In genomic region chr9:91825866-91826265, GRCh38 we compare ENCODE assay signal across 18 cellular contexts.
A peak's percentile ranks its signal among the peaks of the same experiment; 100 is the strongest.
DNase-seq lines count a peak whose midpoint lies in the region; ATAC-seq and TF ChIP-seq lines count a peak whose summit lies in the region.
"Had no signal": no experiment of that assay in that cellular context is flagged by ENCODE, and none has a peak within 500 bp of the region (broad histone marks: within the 10 kb centered on the region; RNA-seq: fewer than 3 reads in every experiment).

No MANE protein-coding gene starts in this region.

- no peak for TF ChIP-seq EP300 in sigmoid colon (IDR thresholded peaks at IDR 0.05)

- TF ChIP-seq POLR2A in sigmoid colon (IDR thresholded peaks at IDR 0.05) = no peak

- H2AFZ ChIP-seq in PC-9 (no peak overlapping the region), hepatocyte (no peak overlapping the region), MM.1S (ENCODE audit: low read length) (no peak overlapping the region)

- H3K4me2 ChIP-seq in PC-9 (peak overlapping the region; percentile 64), hepatocyte (no peak overlapping the region), MM.1S (ENCODE audit: low read depth, low read length) (no peak overlapping the region)

- H3K27me3 ChIP-seq in PC-9 (ENCODE audit: insufficient read depth, low read depth) (peaks cover 28% of the 10 kb centered on the region), hepatocyte (no peaks in the 10 kb centered on the region), sigmoid colon (no peaks in the 10 kb centered on the region), MM.1S (replicated peaks; ENCODE audit: insufficient read depth, low read length) (no peaks in the 10 kb centered on the region)
- H3K27me3 ChIP-seq: SJSA1 had no signal

- no peaks in the 10 kb centered on the region for H3K79me2 ChIP-seq in PC-9 (ENCODE audit: low read depth)
- H3K79me2 ChIP-seq in hepatocyte = peaks cover 67% of the 10 kb centered on the region
- peaks cover 4% of the 10 kb centered on the region for H3K79me2 ChIP-seq in MM.1S (ENCODE audit: low read length)

- H4K20me1 ChIP-seq in PC-9 (ENCODE audit: insufficient read depth) (no peaks in the 10 kb centered on the region), hepatocyte (ENCODE audit: insufficient read depth, poor library complexity, severe bottlenecking) (no peaks in the 10 kb centered on the region), MM.1S (ENCODE audit: insufficient read depth, low read length) (no peaks in the 10 kb centered on the region)

- no peak for DNase-seq in PC-9
- DNase-seq in hepatocyte (ENCODE audit: low spot score) = no peak
- peak; percentile 53 for DNase-seq in sigmoid colon
- no peak for DNase-seq in MM.1S
- no peak for DNase-seq in DMS153 treated with DMSO at 0.1 percent for 48 hours (lab: John Stamatoyannopoulos, UW; ENCODE audit: unreplicated experiment)
- DNase-seq in activated naive CD4-positive, alpha-beta T cell treated with Interleukin-2 at 50 U/mL for 16 hours = no peak
- DNase-seq: CD4-positive, CD25-positive, alpha-beta regulatory T cell; DMS79 treated with DMSO at 0.1 percent for 48 hours; MG63; NCI-H1048; NCI-H1417 treated with DMSO at 0.1 percent for 48 hours; NCI-H187; NCI-H446; NCI-H526 had no signal

- no TSS peak for BruUV-seq in PC-9 (replicated peaks; lab: Mats Ljungman, UMichigan)

- H3K27ac ChIP-seq in PC-9 = peak overlapping the region; percentile 75; the same call in 1 of the 2 replicates
- peak overlapping the region; percentile 87 for H3K27ac ChIP-seq in hepatocyte
- H3K27ac ChIP-seq in sigmoid colon = peak overlapping the region in 3 of 4 donors; percentile 76 to 85 (median 84)
- no peak overlapping the region for H3K27ac ChIP-seq in MM.1S (ENCODE audit: low read length)
- H3K27ac ChIP-seq: SJSA1 had no signal

- H3K4me3 ChIP-seq in PC-9 (peak overlapping the region; percentile 23; the same call in 1 of the 2 replicates), hepatocyte (no peak overlapping the region), sigmoid colon (no peak overlapping the region), MM.1S (ENCODE audit: low read length) (no peak overlapping the region)
- H3K4me3 ChIP-seq: GM12878, MG63, SJSA1 had no signal

- intact Hi-C loops in PC-9 (cut with micrococcal nuclease; ENCODE audit: unreplicated experiment) = no loop called here
- intact Hi-C loops in sigmoid colon (cut with DNase I) = no loop called here

- no peaks in the 10 kb centered on the region for H3K36me3 ChIP-seq in PC-9 (ENCODE audit: low read depth)
- H3K36me3 ChIP-seq in hepatocyte (replicated peaks; ENCODE audit: insufficient read depth, low read depth) = no peaks in the 10 kb centered on the region
- no peaks in the 10 kb centered on the region for H3K36me3 ChIP-seq in sigmoid colon
- no peaks in the 10 kb centered on the region for H3K36me3 ChIP-seq in MM.1S (replicated peaks; ENCODE audit: insufficient read depth, low read length)
- H3K36me3 ChIP-seq: MG63, SJSA1 had no signal

- POLR2A ChIA-PET in PC-9 (lab: Charles Lee; ENCODE audit: unreplicated experiment) = no interaction called here

- H3K9ac ChIP-seq in MM.1S (ENCODE audit: low read length) = no peak overlapping the region

- no peaks in the 10 kb centered on the region for H3K9me3 ChIP-seq in PC-9 (ENCODE audit: insufficient read depth, low read depth)
- H3K9me3 ChIP-seq in hepatocyte (ENCODE audit: low read depth) = no peaks in the 10 kb centered on the region
- no peaks in the 10 kb centered on the region for H3K9me3 ChIP-seq in sigmoid colon
- no peaks in the 10 kb centered on the region for H3K9me3 ChIP-seq in MM.1S (replicated peaks; ENCODE audit: insufficient read depth, low read length)
- H3K9me3 ChIP-seq: SJSA1 had no signal

- CTCF ChIA-PET in PC-9 (lab: Charles Lee) = no interaction called here

- ATAC-seq in HG02981 (IDR thresholded peaks at IDR 0.05; ENCODE audit: unreplicated experiment) = no peak
- ATAC-seq: GM12878, HCT116 had no signal

- 86% methylated on average over 8 of the region's 8 CpGs for WGBS in hepatocyte (ENCODE audit: low lambda C conversion rate, missing lambda C conversion rate)
- 93% methylated on average over 8 of the region's 8 CpGs for WGBS in sigmoid colon, 2 donors

- H3K9me2 ChIP-seq in PC-9 (ENCODE audit: insufficient read depth) = no peaks in the 10 kb centered on the region
- H3K9me2 ChIP-seq in hepatocyte (replicated peaks; ENCODE audit: insufficient read depth) = no peaks in the 10 kb centered on the region
- H3K9me2 ChIP-seq in MM.1S (replicated peaks; ENCODE audit: insufficient read depth, low read length) = no peaks in the 10 kb centered on the region

- TF ChIP-seq CTCF in PC-9 (conservative IDR thresholded peaks at IDR 0.05) (no peak), hepatocyte (IDR thresholded peaks at IDR 0.05; ENCODE audit: poor library complexity) (no peak), sigmoid colon (IDR thresholded peaks at IDR 0.05) (no peak), MM.1S (IDR thresholded peaks at IDR 0.05; ENCODE audit: low read length) (no peak)

- no peaks in the 10 kb centered on the region for H3F3A ChIP-seq in PC-9 (ENCODE audit: insufficient read depth, low read depth)
- H3F3A ChIP-seq in MM.1S (ENCODE audit: insufficient read depth, low read length) = no peaks in the 10 kb centered on the region

- H3K4me1 ChIP-seq in PC-9 (replicated peaks; ENCODE audit: insufficient read depth) (peaks cover 21% of the 10 kb centered on the region), hepatocyte (ENCODE audit: insufficient read depth) (peaks cover 25% of the 10 kb centered on the region), sigmoid colon (peaks cover 0 to 41% (median 35%) of the 10 kb centered on the region in 4 donors), MM.1S (ENCODE audit: low read length) (no peaks in the 10 kb centered on the region)
- H3K4me1 ChIP-seq: SJSA1 had no signal
